8 cellular contexts compared by ENCODE assay signal in the genomic region with DNA sequence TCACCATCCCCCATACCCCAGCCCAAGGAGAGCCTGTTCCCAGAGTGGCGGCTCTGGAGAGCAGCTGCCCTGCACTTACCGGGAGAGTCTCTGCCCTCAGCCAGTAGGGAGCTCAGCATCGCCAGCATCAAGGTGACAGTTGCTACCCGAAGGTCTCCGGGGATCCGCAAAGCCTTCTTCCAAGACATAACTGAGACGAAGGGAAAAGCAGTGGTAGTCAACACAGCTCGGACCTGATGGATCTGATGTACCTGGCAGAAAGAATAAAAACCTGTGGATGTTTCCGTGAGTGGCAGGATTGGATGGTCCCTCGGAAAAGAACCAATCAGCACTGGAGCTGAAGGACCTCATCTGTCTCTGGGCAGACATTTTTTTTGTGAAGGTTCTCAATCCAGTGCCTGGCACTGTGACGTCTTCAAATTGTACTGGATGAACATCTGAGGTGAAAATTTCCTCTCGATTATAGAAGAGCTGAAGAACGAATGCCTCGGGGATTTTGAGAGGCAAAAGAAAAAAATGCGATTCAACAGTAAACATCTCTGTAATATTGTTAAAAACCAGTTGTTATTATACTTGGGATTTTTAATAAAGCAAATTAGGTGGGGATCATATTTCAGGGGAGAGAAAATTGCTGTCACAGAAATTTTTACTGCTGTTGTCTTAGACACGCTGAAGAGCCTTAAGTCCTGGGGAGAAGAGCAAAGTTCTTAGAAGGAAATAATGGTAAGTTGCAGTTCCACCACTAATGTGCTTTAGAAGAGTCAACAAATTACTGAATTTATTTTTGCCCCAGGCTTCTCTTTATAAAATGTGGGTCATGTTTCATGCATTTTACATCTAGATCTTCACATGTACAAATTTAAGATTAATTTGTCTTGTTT. TPM values are rescaled to one million over a fixed set of nuclear protein-coding genes. Genes with fewer than 3 reads are reported as not detected.
DNase-seq lines count a peak whose midpoint lies in the region; ATAC-seq and TF ChIP-seq lines count a peak whose summit lies in the region.

A gene (minus strand): TSS at position 238 of the 881 bp plus-strand sequence. CDS start 50 bp downstream, at position 188.

- peak within 1 kb of the TSS in 1 of 3 donors; percentile 10 for H3K27ac ChIP-seq in right lobe of liver

- peak within 1 kb of the TSS; percentile 85 for H3K4me3 Mint-ChIP-seq in T-helper 1 cell treated with Interleukin-12 subunit alpha and Interleukin-12 subunit beta and Interleukin-4 antibody, amounts not matched to agents 30 μg/mL and 1 μg/mL, for 36 hours
- peak within 1 kb of the TSS; percentile 88 for H3K4me3 Mint-ChIP-seq in central memory CD8-positive, alpha-beta T cell
- H3K4me3 Mint-ChIP-seq in Caco-2 (ENCODE audit: unreplicated experiment) = no peak within 1 kb of the TSS

- no peak for TF ChIP-seq POLR2A in right lobe of liver (IDR thresholded peaks at IDR 0.05)

- CTCF ChIA-PET in Caco-2 (lab: Charles Lee) = interaction anchor here (0.6 kb wide), 1 partner anchor 265 kb away, joined by 5 read pairs; no protein-coding TSS in a partner anchor

- intact Hi-C loops in right lobe of liver (cut with DNase I) = no loop called here
- intact Hi-C loops in Caco-2 (cut with micrococcal nuclease; ENCODE audit: unreplicated experiment) = loop anchor here (5.0 kb wide), 1 partner anchor 36 kb away; no protein-coding TSS in a partner anchor

- TF ChIP-seq CTCF in right lobe of liver (IDR thresholded peaks at IDR 0.05) (no peak), Caco-2 (IDR thresholded peaks at IDR 0.05; ENCODE audit: insufficient read depth in 1 of 2, low read depth in 1 of 2, low read length in 1 of 2, severe bottlenecking in 1 of 2, unreplicated experiment in 1 of 2) (no peak)

- peaks cover 40% of the 10 kb centered on the region for H3K4me1 Mint-ChIP-seq in T-helper 1 cell treated with Interleukin-12 subunit alpha and Interleukin-12 subunit beta and Interleukin-4 antibody, amounts not matched to agents 30 μg/mL and 1 μg/mL, for 36 hours (ENCODE audit: low read depth)
- peaks cover 62% of the 10 kb centered on the region for H3K4me1 Mint-ChIP-seq in central memory CD8-positive, alpha-beta T cell
- no peaks in the 10 kb centered on the region for H3K4me1 Mint-ChIP-seq in Caco-2 (ENCODE audit: low read depth, unreplicated experiment)

- peaks cover 46% of the 10 kb centered on the region for H3K27me3 Mint-ChIP-seq in T-helper 1 cell treated with Interleukin-12 subunit alpha and Interleukin-12 subunit beta and Interleukin-4 antibody, amounts not matched to agents 30 μg/mL and 1 μg/mL, for 36 hours (ENCODE audit: low read depth)
- H3K27me3 Mint-ChIP-seq in central memory CD8-positive, alpha-beta T cell = no peaks in the 10 kb centered on the region
- peaks cover 11% of the 10 kb centered on the region for H3K27me3 Mint-ChIP-seq in Caco-2 (ENCODE audit: insufficient read depth, unreplicated experiment)

- 9% methylated on average over 12 of the region's 16 CpGs for WGBS in right lobe of liver (ENCODE audit: insufficient coverage, low coverage, low lambda C conversion rate, missing lambda C conversion rate)

- peak; percentile 16 for DNase-seq in Caki2 (ENCODE audit: low read depth)
- peak; percentile 30 to 77 for DNase-seq in central memory CD8-positive, alpha-beta T cell (ENCODE audit: low spot score in 2 of 2)
- DNase-seq in right lobe of liver = no peak
- DNase-seq in stimulated activated CD8-positive, alpha-beta memory T cell treated with anti-CD3 and anti-CD28 coated beads, Interleukin-7, amount 100 ng/mL, for 4 hours (ENCODE audit: low read depth in 2 of 2) = peak; percentile 24 to 41
- DNase-seq in Caco-2 = no peak

- in situ Hi-C loops in Caki2 (cut with HindIII; ENCODE audit: low pct_unique_long_range_greater_than_20kb, low sequenced_read_pairs) = no loop called here

- H3K9me3 ChIP-seq in right lobe of liver (no peaks in the 10 kb centered on the region), Caco-2 (no peaks in the 10 kb centered on the region)

- H3K27me3 ChIP-seq in right lobe of liver (no peaks in the 10 kb centered on the region), Caco-2 (replicated peaks; ENCODE audit: control insufficient read depth, insufficient read depth, low read length) (no peaks in the 10 kb centered on the region)

- H3K36me3 Mint-ChIP-seq in T-helper 1 cell treated with Interleukin-12 subunit alpha and Interleukin-12 subunit beta and Interleukin-4 antibody, amounts not matched to agents 30 μg/mL and 1 μg/mL, for 36 hours (ENCODE audit: low read depth) = peaks cover 18% of the 10 kb centered on the region
- H3K36me3 Mint-ChIP-seq in central memory CD8-positive, alpha-beta T cell (ENCODE audit: insufficient read depth) = peaks cover 49% of the 10 kb centered on the region
- H3K36me3 Mint-ChIP-seq in Caco-2 (ENCODE audit: insufficient read depth, unreplicated experiment) = no peaks in the 10 kb centered on the region

- H3K4me3 ChIP-seq in right lobe of liver (peak within 1 kb of the TSS in 1 of 3 donors; percentile 25), Caco-2 (ENCODE audit: low read depth, low read length) (no peak within 1 kb of the TSS)

- no TSS peak for BruUV-seq in Caco-2 (replicated peaks; lab: Mats Ljungman, UMichigan)

- no peaks in the 10 kb centered on the region for H3K36me3 ChIP-seq in right lobe of liver
- no peaks in the 10 kb centered on the region for H3K36me3 ChIP-seq in Caco-2 (ENCODE audit: control insufficient read depth, insufficient read depth, low read length)

- H3K4me1 ChIP-seq in right lobe of liver (no peaks in the 10 kb centered on the region), Caco-2 (no peaks in the 10 kb centered on the region)

- H3K27ac Mint-ChIP-seq in T-helper 1 cell treated with Interleukin-12 subunit alpha and Interleukin-12 subunit beta and Interleukin-4 antibody, amounts not matched to agents 30 μg/mL and 1 μg/mL, for 36 hours = peak within 1 kb of the TSS; percentile 85
- H3K27ac Mint-ChIP-seq in central memory CD8-positive, alpha-beta T cell (ENCODE audit: low read depth) = peak within 1 kb of the TSS; percentile 98
- H3K27ac Mint-ChIP-seq in Caco-2 (ENCODE audit: unreplicated experiment) = no peak within 1 kb of the TSS

- peak; percentile 47 for ATAC-seq in GM19043 (IDR thresholded peaks at IDR 0.05; ENCODE audit: low read depth, unreplicated experiment)
- ATAC-seq in HG03439 (IDR thresholded peaks at IDR 0.05; ENCODE audit: unreplicated experiment) = peak; percentile 57
- peak; percentile 69 for ATAC-seq in central memory CD8-positive, alpha-beta T cell (replicated peaks; ENCODE audit: extremely low read depth, poor library complexity, severe bottlenecking)
- peak; percentile 75 to 94 (median 80) for ATAC-seq in right lobe of liver

- peaks cover under 1% of the 10 kb centered on the region for H3K9me3 Mint-ChIP-seq in T-helper 1 cell treated with Interleukin-12 subunit alpha and Interleukin-12 subunit beta and Interleukin-4 antibody, amounts not matched to agents 30 μg/mL and 1 μg/mL, for 36 hours
- peaks cover under 1% of the 10 kb centered on the region for H3K9me3 Mint-ChIP-seq in central memory CD8-positive, alpha-beta T cell
- H3K9me3 Mint-ChIP-seq in Caco-2 (ENCODE audit: unreplicated experiment) = no peaks in the 10 kb centered on the region

- POLR2A ChIA-PET in Caco-2 (lab: Charles Lee) = no interaction called here

RNA-seq across cellular contexts. Expression of the gene that starts here (rescaled TPM):
- total RNA-seq in Caki2 (2014; rRNA removed; shearing (Covaris generic); ENCODE audit: low replicate concordance) = not detected in 2 replicates
- total RNA-seq in right lobe of liver (10 to 100 TPM in 2 of 6 experiments, 1 to 10 TPM in 1, under 1 TPM in 2, not detected in 1; 0.33 to 14.7 (median 1.7) TPM), Caco-2 (2022) (not detected in 2 replicates)

Comparison
In these comparisons a context has a peak if more than half of its experiments do, and no peak if none do; other contexts are left out.
1. Peak in DNase-seq in Caki2; RNA of the gene not detected or under 1 TPM.
2. DNase-seq: peak in central memory CD8-positive, alpha-beta T cell (2 of 2) and stimulated activated CD8-positive, alpha-beta memory T cell treated with anti-CD3 and anti-CD28 coated beads, Interleukin-7, amount 100 ng/mL, for 4 hours (2 of 2); none in right lobe of liver (0 of 3) and Caco-2 (0 of 2).
3. Peak in every context shown above with its lines, with median percentiles within 50 percentile points of each other: ATAC-seq.